9 cellular contexts compared by ENCODE assay signal in the genomic region with DNA sequence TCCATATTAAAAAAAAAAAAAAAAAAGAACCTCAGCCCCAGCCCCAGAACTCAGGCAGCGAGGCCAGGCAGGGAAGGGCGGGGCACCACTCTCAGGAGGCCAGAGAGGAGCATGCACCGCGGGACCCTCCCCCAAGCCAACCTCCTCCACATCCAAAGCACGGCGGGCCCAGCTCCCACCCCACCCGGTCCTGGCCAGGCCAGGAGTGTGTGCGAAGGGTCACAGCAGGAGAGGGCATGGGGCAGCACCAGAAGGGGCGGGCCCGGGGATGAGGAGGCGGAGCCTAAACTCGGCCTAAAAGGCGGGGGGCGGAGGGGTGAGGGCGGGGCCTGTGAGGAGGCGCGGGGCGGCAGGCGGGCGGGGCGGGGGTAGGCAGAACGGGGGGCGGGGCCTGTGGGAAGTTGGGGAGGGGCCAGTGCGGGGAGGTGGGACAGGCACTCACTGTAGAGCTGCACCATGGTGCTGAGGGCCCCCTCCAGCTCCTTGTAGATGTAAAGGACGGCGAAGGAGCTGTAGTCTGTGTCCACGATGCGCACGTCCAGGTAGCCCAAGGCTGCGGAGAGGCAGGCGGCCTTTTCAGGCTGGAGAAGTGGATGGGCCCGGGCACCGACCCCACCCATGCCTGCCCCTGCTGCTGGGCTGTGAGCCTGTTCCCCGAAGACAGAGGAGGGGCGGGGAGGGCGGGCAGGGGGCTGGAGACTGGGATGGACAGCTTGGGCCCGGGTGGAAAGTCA. TPM values are rescaled to one million over a fixed set of nuclear protein-coding genes. Genes with fewer than 3 reads are reported as not detected.
DNase-seq lines count a peak whose midpoint lies in the region; ATAC-seq, FAIRE-seq and TF ChIP-seq lines count a peak whose summit lies in the region.
"Had no signal": no experiment of that assay in that cellular context is flagged by ENCODE, and none has a peak within 500 bp of the region (broad histone marks: within the 10 kb centered on the region; RNA-seq: fewer than 3 reads in every experiment).

No MANE protein-coding gene starts in this region.

- H3K27ac Mint-ChIP-seq in T-helper 17 cell, result no peak overlapping the region

- no peaks in the 10 kb centered on the region for H3K9me3 ChIP-seq in T-helper 17 cell (ENCODE audit: control insufficient read depth, low read length, poor library complexity, severe bottlenecking)

- no peaks in the 10 kb centered on the region for H3K36me3 Mint-ChIP-seq in T-helper 17 cell (ENCODE audit: low read depth)

- FAIRE-seq in GM12891 (lab: Jason Lieb, UNC), result no peak

- DNase-seq in NCI-H1436 (lab: John Stamatoyannopoulos, UW), result peak; percentile 60
- no peak for DNase-seq in NCI-H1436 treated with DMSO at 0.1 percent for 48 hours (lab: John Stamatoyannopoulos, UW)
- DNase-seq in T-helper 17 cell, result peak in 2 of 3 donors; percentile 30 to 42
- DNase-seq in germinal center (ENCODE audit: low spot score), result peak; percentile 79
- DNase-seq in stimulated activated CD4-positive, alpha-beta T cell treated with anti-CD3 and anti-CD28 coated beads, Interleukin-4, amount 100 ng/mL, for 48 hours (ENCODE audit: low read depth in 2 of 2), result peak; percentile 56 to 60
- DNase-seq in NCI-H2227 (lab: John Stamatoyannopoulos, UW; ENCODE audit: unreplicated experiment), result no peak
- DNase-seq in GM12891 (ENCODE audit: insufficient read length, low spot score), result no peak

- no peak overlapping the region for H3K4me3 Mint-ChIP-seq in T-helper 17 cell

- TF ChIP-seq POLR2A in GM12891 (IDR thresholded peaks at IDR 0.05; ENCODE audit: low read depth, low read length), result no peak

- H3K4me1 Mint-ChIP-seq in T-helper 17 cell, result peaks cover 11% of the 10 kb centered on the region

- ATAC-seq in T-helper 17 cell (peak; percentile 29), HG02970 (IDR thresholded peaks at IDR 0.05; ENCODE audit: low FRiP score, unreplicated experiment) (no peak)

- peaks cover 18% of the 10 kb centered on the region for H3K27me3 Mint-ChIP-seq in T-helper 17 cell

TF ChIP-seq in GM12891, 5 proteins besides CTCF, POLR2A, EP300 and RAD21:
- TF ChIP-seq POLR2AphosphoS5 (IDR thresholded peaks at IDR 0.05; ENCODE audit: low read depth, low read length) (no peak), TAF1 (IDR thresholded peaks at IDR 0.05; ENCODE audit: low read depth, low read length) (no peak), SPI1 (IDR thresholded peaks at IDR 0.05; ENCODE audit: low read depth, low read length) (no peak), PAX5 (IDR thresholded peaks at IDR 0.05; ENCODE audit: insufficient read depth, low read length, severe bottlenecking) (no peak), POU2F2 (IDR thresholded peaks at IDR 0.05; ENCODE audit: low read depth, low read length) (no peak)
TF ChIP-seq in GM12891: peak in this region for 0.

RNA-seq across cellular contexts. Expression of a gene that starts 1.2 kb away (rescaled TPM):
- not detected for total RNA-seq in T-helper 17 cell
- polyA plus RNA-seq in GM12891 (2012; ENCODE audit: low read depth, missing spikeins), result not detected
- polyA plus RNA-seq: AG04450 had no signal

RNA-seq across cellular contexts. Expression of a gene that starts 5.0 kb away (rescaled TPM):
- total RNA-seq in T-helper 17 cell, result under 1 TPM in 1 of 2 donors, not detected in 1; 0.65 TPM
- polyA plus RNA-seq in GM12891 (2012; ENCODE audit: low read depth, missing spikeins), result not detected
- polyA plus RNA-seq: AG04450 had no signal

RNA-seq across cellular contexts. Expression of a gene that starts 14.8 kb away (rescaled TPM):
- total RNA-seq in T-helper 17 cell, result not detected
- 0.15 TPM for polyA plus RNA-seq in GM12891 (2012; ENCODE audit: low read depth, missing spikeins)
- polyA plus RNA-seq: AG04450 had no signal

RNA-seq across cellular contexts. Expression of a gene that starts 20.3 kb away (rescaled TPM):
- total RNA-seq in T-helper 17 cell, result under 1 TPM in 1 of 2 donors, not detected in 1; 0.90 TPM
- polyA plus RNA-seq in GM12891 (2012; ENCODE audit: low read depth, missing spikeins), result 0.77 TPM
- polyA plus RNA-seq: AG04450 had no signal

RNA-seq across cellular contexts. Expression of a gene that starts 28.1 kb away (rescaled TPM):
- 10 to 100 TPM; 16.5 to 21.8 TPM for total RNA-seq in T-helper 17 cell
- 29.8 TPM for polyA plus RNA-seq in GM12891 (2012; ENCODE audit: low read depth, missing spikeins)

Comparison
In these comparisons a context has a peak if more than half of its experiments do, and no peak if none do; other contexts are left out.
1. DNase-seq: peak in NCI-H1436 (single experiment), T-helper 17 cell (2 of 3), germinal center (single experiment) and stimulated activated CD4-positive, alpha-beta T cell treated with anti-CD3 and anti-CD28 coated beads, Interleukin-4, amount 100 ng/mL, for 48 hours (2 of 2); none in NCI-H1436 treated with DMSO at 0.1 percent for 48 hours (single experiment), NCI-H2227 (single experiment) and GM12891 (single experiment).